Comparison of ENCODE assay signal across 17 cellular contexts in genomic region chr2:238835726-238836301, GRCh38. TPM values are rescaled to one million over a fixed set of nuclear protein-coding genes. Genes with fewer than 3 reads are reported as not detected.
DNase-seq lines count a peak whose midpoint lies in the region; ATAC-seq, FAIRE-seq and TF ChIP-seq lines count a peak whose summit lies in the region.
"Had no signal": no experiment of that assay in that cellular context is flagged by ENCODE, and none has a peak within 500 bp of the region (broad histone marks: within the 10 kb centered on the region; RNA-seq: fewer than 3 reads in every experiment).

No MANE protein-coding gene starts in this region.

- peaks cover 0 to 37% (median 0%) of the 10 kb centered on the region in 4 donors for H3K27me3 ChIP-seq in esophagus squamous epithelium
- H3K27me3 ChIP-seq: upper lobe of right lung had no signal

- H3K36me3 Mint-ChIP-seq in natural killer cell treated with Interleukin-12 subunit alpha and Interleukin-12 subunit beta and Interleukin-15 and Interleukin-18, amount 100 ng/mL, for 72 hours = no peaks in the 10 kb centered on the region
- no peaks in the 10 kb centered on the region for H3K36me3 Mint-ChIP-seq in natural killer cell

- no peak for TF ChIP-seq POLR2A in esophagus squamous epithelium (IDR thresholded peaks at IDR 0.05)

- TF ChIP-seq CTCF in natural killer cell (IDR thresholded peaks at IDR 0.05) (no peak), foreskin fibroblast (IDR thresholded peaks at IDR 0.05; ENCODE audit: low read depth, low read length) (peak; percentile 5), kidney (IDR thresholded peaks at IDR 0.05; ENCODE audit: borderline replicate concordance, extremely low read depth, insufficient read depth) (no peak), esophagus squamous epithelium (IDR thresholded peaks at IDR 0.05) (no peak)

- ATAC-seq in natural killer cell treated with Interleukin-12 subunit alpha and Interleukin-12 subunit beta and Interleukin-15 and Interleukin-18, amount 100 ng/mL, for 72 hours = peak; percentile 31 to 48
- ATAC-seq in natural killer cell = no peak
- peak; percentile 49; the same call in 2 of the 3 replicates for ATAC-seq in SK-N-SH treated with all-trans-retinoic acid at 6 μM for 48 hours
- no peak for ATAC-seq in GM18519 (IDR thresholded peaks at IDR 0.05; ENCODE audit: low FRiP score, unreplicated experiment)
- ATAC-seq: upper lobe of right lung had no signal

- H3K4me1 Mint-ChIP-seq in natural killer cell treated with Interleukin-12 subunit alpha and Interleukin-12 subunit beta and Interleukin-15 and Interleukin-18, amount 100 ng/mL, for 72 hours (ENCODE audit: low read depth in 2 of 2) = no peaks in the 10 kb centered on the region
- H3K4me1 Mint-ChIP-seq in natural killer cell = no peaks in the 10 kb centered on the region
- H3K4me1 Mint-ChIP-seq: neural crest cell had no signal

- no peak for DNase-seq in natural killer cell treated with Interleukin-12 subunit alpha and Interleukin-12 subunit beta and Interleukin-15 and Interleukin-18, amount 100 ng/mL, for 72 hours (ENCODE audit: low spot score)
- DNase-seq in natural killer cell = no peak
- DNase-seq in foreskin fibroblast = no peak
- DNase-seq in activated CD4-positive, alpha-beta T cell treated with anti-CD3 and anti-CD28 coated beads, Interleukin-2, amount 50 U/mL, for 1 hour = no peak
- DNase-seq in kidney = no peak
- DNase-seq in esophagus squamous epithelium (lab: John Stamatoyannopoulos, UW) = no peak
- DNase-seq: activated T-cell treated with anti-CD3 and anti-CD28 coated beads, Interleukin-2, amount 50 U/mL, for 48 hours; NCI-H2171 treated with DMSO at 0.1 percent for 48 hours; stimulated activated CD4-positive, alpha-beta T cell treated with anti-CD3 and anti-CD28 coated beads, Interleukin-4, amount 100 ng/mL, for 4 hours; upper lobe of right lung had no signal

- no peak overlapping the region for H3K9ac ChIP-seq in kidney (ENCODE audit: low read length in 2 of 2)

- H3K4me3 ChIP-seq in foreskin fibroblast (ENCODE audit: low read depth in 1 of 2, low read length in 2 of 2) (no peak overlapping the region), kidney (ENCODE audit: low read length in 2 of 2) (no peak overlapping the region), esophagus squamous epithelium (no peak overlapping the region)
- H3K4me3 ChIP-seq: lung, upper lobe of right lung had no signal

- H3K4me1 ChIP-seq in kidney (ENCODE audit: control insufficient read depth in 1 of 2, insufficient read depth in 1 of 2, low read depth in 1 of 2, low read length in 2 of 2) (no peaks in the 10 kb centered on the region), esophagus squamous epithelium (no peaks in the 10 kb centered on the region)
- H3K4me1 ChIP-seq: upper lobe of right lung had no signal

- no peak overlapping the region for H3K4me3 Mint-ChIP-seq in natural killer cell treated with Interleukin-12 subunit alpha and Interleukin-12 subunit beta and Interleukin-15 and Interleukin-18, amount 100 ng/mL, for 72 hours
- H3K4me3 Mint-ChIP-seq in natural killer cell = no peak overlapping the region
- H3K4me3 Mint-ChIP-seq: neural crest cell had no signal

- peaks cover 34 to 47% of the 10 kb centered on the region in 2 donors for H3K27me3 Mint-ChIP-seq in natural killer cell treated with Interleukin-12 subunit alpha and Interleukin-12 subunit beta and Interleukin-15 and Interleukin-18, amount 100 ng/mL, for 72 hours
- peaks cover 15 to 47% of the 10 kb centered on the region in 2 donors for H3K27me3 Mint-ChIP-seq in natural killer cell (ENCODE audit: low read depth in 2 of 2)

- FAIRE-seq in kidney (lab: Jason Lieb, UNC) = no peak
- FAIRE-seq: colon, D721Med had no signal

- H3K36me3 ChIP-seq in kidney (ENCODE audit: control insufficient read depth in 1 of 2, insufficient read depth in 2 of 2, low read length in 2 of 2) = no peaks in the 10 kb centered on the region
- no peaks in the 10 kb centered on the region for H3K36me3 ChIP-seq in esophagus squamous epithelium
- H3K36me3 ChIP-seq: upper lobe of right lung had no signal

- no peaks in the 10 kb centered on the region for H3K9me3 Mint-ChIP-seq in natural killer cell treated with Interleukin-12 subunit alpha and Interleukin-12 subunit beta and Interleukin-15 and Interleukin-18, amount 100 ng/mL, for 72 hours
- no peaks in the 10 kb centered on the region for H3K9me3 Mint-ChIP-seq in natural killer cell
- H3K9me3 Mint-ChIP-seq: neural crest cell had no signal

- H3K27ac Mint-ChIP-seq in natural killer cell treated with Interleukin-12 subunit alpha and Interleukin-12 subunit beta and Interleukin-15 and Interleukin-18, amount 100 ng/mL, for 72 hours = no peak overlapping the region
- H3K27ac Mint-ChIP-seq in natural killer cell = no peak overlapping the region

- intact Hi-C loops in natural killer cell (cut with micrococcal nuclease) (no loop called here), kidney (cut with DNase I) (no loop called here), esophagus squamous epithelium (cut with DNase I) (no loop called here)

- WGBS in esophagus squamous epithelium, 2 donors = 56 to 67% methylated on average over 7 of the region's 7 CpGs

- H3K27ac ChIP-seq in kidney (ENCODE audit: low read depth in 2 of 2, low read length in 2 of 2) (no peak overlapping the region), esophagus squamous epithelium (no peak overlapping the region)
- H3K27ac ChIP-seq: epithelial cell of prostate, upper lobe of right lung had no signal

- peaks cover 0 to 7% of the 10 kb centered on the region in 2 donors for H3K9me3 ChIP-seq in kidney (ENCODE audit: control insufficient read depth in 1 of 2, low read length in 2 of 2)
- H3K9me3 ChIP-seq in esophagus squamous epithelium = no peaks in the 10 kb centered on the region
- H3K9me3 ChIP-seq: upper lobe of right lung had no signal

TF ChIP-seq in SK-N-SH treated with all-trans-retinoic acid at 6 μM for 48 hours, 23 proteins besides CTCF, POLR2A, EP300 and RAD21 (continues in another document):
- TF ChIP-seq CREB5 (CRISPR knock-in tag; IDR thresholded peaks at IDR 0.05; ENCODE audit: low read depth) (no peak), ZC3H10 (CRISPR knock-in tag; IDR thresholded peaks at IDR 0.05) (no peak), ISL1 (CRISPR knock-in tag; IDR thresholded peaks at IDR 0.05) (no peak), ARNTL (CRISPR knock-in tag; IDR thresholded peaks at IDR 0.05; ENCODE audit: borderline replicate concordance, low read depth) (no peak), OSR1 (CRISPR knock-in tag; IDR thresholded peaks at IDR 0.05) (no peak), ZFP30 (CRISPR knock-in tag; IDR thresholded peaks at IDR 0.05) (no peak), BACH2 (CRISPR knock-in tag; IDR thresholded peaks at IDR 0.05; ENCODE audit: borderline replicate concordance) (no peak), GLIS3 (CRISPR knock-in tag; IDR thresholded peaks at IDR 0.05) (no peak), TCF4 (CRISPR knock-in tag; IDR thresholded peaks at IDR 0.05; ENCODE audit: borderline replicate concordance) (no peak), ZNF8 (CRISPR knock-in tag; IDR thresholded peaks at IDR 0.05) (no peak), ZFP3 (CRISPR knock-in tag; IDR thresholded peaks at IDR 0.05) (no peak)
- TF ChIP-seq, protein P1, sequence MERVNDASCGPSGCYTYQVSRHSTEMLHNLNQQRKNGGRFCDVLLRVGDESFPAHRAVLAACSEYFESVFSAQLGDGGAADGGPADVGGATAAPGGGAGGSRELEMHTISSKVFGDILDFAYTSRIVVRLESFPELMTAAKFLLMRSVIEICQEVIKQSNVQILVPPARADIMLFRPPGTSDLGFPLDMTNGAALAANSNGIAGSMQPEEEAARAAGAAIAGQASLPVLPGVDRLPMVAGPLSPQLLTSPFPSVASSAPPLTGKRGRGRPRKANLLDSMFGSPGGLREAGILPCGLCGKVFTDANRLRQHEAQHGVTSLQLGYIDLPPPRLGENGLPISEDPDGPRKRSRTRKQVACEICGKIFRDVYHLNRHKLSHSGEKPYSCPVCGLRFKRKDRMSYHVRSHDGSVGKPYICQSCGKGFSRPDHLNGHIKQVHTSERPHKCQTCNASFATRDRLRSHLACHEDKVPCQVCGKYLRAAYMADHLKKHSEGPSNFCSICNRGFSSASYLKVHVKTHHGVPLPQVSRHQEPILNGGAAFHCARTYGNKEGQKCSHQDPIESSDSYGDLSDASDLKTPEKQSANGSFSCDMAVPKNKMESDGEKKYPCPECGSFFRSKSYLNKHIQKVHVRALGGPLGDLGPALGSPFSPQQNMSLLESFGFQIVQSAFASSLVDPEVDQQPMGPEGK (CRISPR knock-in tag; IDR thresholded peaks at IDR 0.05; ENCODE audit: borderline replicate concordance) = no peak

RNA-seq across cellular contexts. Expression of gene TWIST2, which starts 12.1 kb away (rescaled TPM):
- not detected for total RNA-seq in natural killer cell treated with Interleukin-12 subunit alpha and Interleukin-12 subunit beta and Interleukin-15 and Interleukin-18, amount 100 ng/mL, for 72 hours
- not detected for total RNA-seq in natural killer cell
- 1.4 TPM for total RNA-seq in kidney
- 0.56 TPM for polyA plus RNA-seq in kidney (ENCODE audit: insufficient read depth, low read depth, low replicate concordance)
- 10 to 100 TPM in 1 of 4 donors, 1 to 10 TPM in 3; 3.1 to 33.0 (median 4.9) TPM for total RNA-seq in esophagus squamous epithelium

Comparison
In these comparisons a context has a peak if more than half of its experiments do, and no peak if none do; other contexts are left out.
1. ATAC-seq: peak in natural killer cell treated with Interleukin-12 subunit alpha and Interleukin-12 subunit beta and Interleukin-15 and Interleukin-18, amount 100 ng/mL, for 72 hours (2 of 2) and SK-N-SH treated with all-trans-retinoic acid at 6 μM for 48 hours (single experiment); none in natural killer cell (0 of 3) and GM18519 (single experiment).